Comparison of ENCODE assay signal across 8 cellular contexts in the genomic region with DNA sequence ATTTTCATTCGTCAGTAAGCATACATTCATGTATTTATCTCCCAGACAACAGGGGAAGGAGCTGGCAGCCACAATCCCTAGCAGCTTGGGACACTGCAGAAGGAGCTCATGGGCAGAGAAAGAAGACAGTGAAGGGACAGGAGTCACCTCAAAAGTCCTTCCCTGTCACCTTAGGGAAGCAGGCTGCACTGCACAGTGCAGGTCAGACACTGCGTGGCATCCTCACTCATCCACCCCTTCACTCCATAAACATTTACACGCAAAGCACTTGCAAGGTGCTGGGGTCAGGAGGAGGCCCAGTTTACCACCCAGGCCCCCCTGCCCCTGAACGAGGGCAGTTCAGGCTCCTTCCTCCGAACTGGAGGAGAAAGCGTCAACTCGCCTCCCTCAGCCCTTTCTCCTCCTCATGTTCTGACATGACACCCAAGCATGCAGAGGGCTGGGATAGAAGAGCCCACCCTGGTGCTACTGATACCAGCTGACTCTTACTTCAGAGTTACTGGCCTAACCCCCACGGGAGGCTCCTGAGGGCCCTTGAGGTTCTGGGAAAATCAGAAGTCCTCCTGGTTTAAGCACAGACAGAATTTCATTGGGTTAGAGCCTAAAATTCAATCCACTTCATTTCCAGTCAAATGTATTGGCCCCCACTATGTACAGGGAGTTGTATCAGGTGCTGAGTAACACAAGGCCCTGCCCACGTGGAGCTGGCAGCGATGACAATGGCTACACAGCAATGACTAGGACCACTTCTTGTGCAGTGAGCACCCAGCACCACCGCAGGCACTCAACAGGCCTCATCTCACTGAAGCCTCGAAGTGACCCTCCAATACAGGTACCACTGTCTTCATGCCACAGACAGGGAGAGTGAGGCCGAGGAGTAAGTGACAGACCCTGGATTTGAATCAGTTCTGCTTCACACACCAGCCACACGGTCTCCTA.
A peak's percentile ranks its signal among the peaks of the same experiment; 100 is the strongest.
DNase-seq lines count a peak whose midpoint lies in the region; ATAC-seq and TF ChIP-seq lines count a peak whose summit lies in the region.

No MANE protein-coding gene starts in this region.

- H3K27me3 ChIP-seq in brain microvascular endothelial cell (replicated peaks) (no peaks in the 10 kb centered on the region), GM23248 (replicated peaks; ENCODE audit: insufficient read depth) (no peaks in the 10 kb centered on the region)

- H3K79me2 ChIP-seq in GM23248 (ENCODE audit: insufficient read depth) = peaks cover 86% of the 10 kb centered on the region

- H3K9me3 ChIP-seq in GM23248 (ENCODE audit: low read depth) = no peaks in the 10 kb centered on the region

- H3K4me1 Mint-ChIP-seq in brain (peaks cover 55% of the 10 kb centered on the region), naive B cell (peaks cover 70 to 98% (median 95%) of the 10 kb centered on the region in 3 donors)

- H3K4me3 Mint-ChIP-seq in brain (peak overlapping the region in 4 of 5 experiments; percentile 16 to 66 (median 46)), naive B cell (peak overlapping the region; percentile 9 to 88 (median 76))

- TF ChIP-seq CTCF in brain (conservative IDR thresholded peaks at IDR 0.05) (no peak), brain microvascular endothelial cell (IDR thresholded peaks at IDR 0.05; ENCODE audit: low read depth, low read length, missing control alignments) (no peak)

- H4K20me1 ChIP-seq in GM23248 (ENCODE audit: insufficient read depth) = no peaks in the 10 kb centered on the region

- no peak overlapping the region for H3K4me2 ChIP-seq in GM23248 (ENCODE audit: unreplicated experiment)

- H3K4me3 ChIP-seq in brain microvascular endothelial cell (ENCODE audit: low read depth, low read length) (no peak overlapping the region), GM23248 (no peak overlapping the region)

- no peaks in the 10 kb centered on the region for H3K9me2 ChIP-seq in GM23248 (ENCODE audit: insufficient read depth)

- H3K36me3 ChIP-seq in brain microvascular endothelial cell (replicated peaks) (no peaks in the 10 kb centered on the region), GM23248 (ENCODE audit: low read depth) (no peaks in the 10 kb centered on the region)

- H3K4me1 ChIP-seq in GM23248 (ENCODE audit: insufficient read depth) = peaks cover 28% of the 10 kb centered on the region

- 85 to 93% methylated on average over 14 of the region's 14 CpGs for WGBS in GM23248 (ENCODE audit: low coverage in 1 of 2, low lambda C conversion rate in 2 of 2, missing lambda C conversion rate in 2 of 2), 2 experiments

- peak; percentile 53 for DNase-seq in stimulated activated naive CD4-positive, alpha-beta T cell treated with Interleukin-2 at 50 U/mL for 16 hours (lab: John Stamatoyannopoulos, UW)
- no peak for DNase-seq in stimulated activated naive CD4-positive, alpha-beta T cell (lab: John Stamatoyannopoulos, UW)
- DNase-seq in naive B cell (no peak), brain microvascular endothelial cell (no peak), GM23248 (no peak), NCI-H524 treated with DMSO at 0.1 percent for 48 hours (lab: John Stamatoyannopoulos, UW) (no peak)

- in situ Hi-C loops in brain microvascular endothelial cell (cut with HindIII; ENCODE audit: low pct_ligation_motif_present, low sequenced_read_pairs) (no loop called here), GM23248 (cut with MboI) (no loop called here)

- H3K27ac ChIP-seq in brain microvascular endothelial cell (no peak overlapping the region), GM23248 (no peak overlapping the region)

- H3K27ac Mint-ChIP-seq in brain = peak overlapping the region; percentile 81 to 97 (median 85)
- peak overlapping the region; percentile 97 to 99 (median 98) for H3K27ac Mint-ChIP-seq in naive B cell

- H3K36me3 Mint-ChIP-seq in brain (peaks cover 13% of the 10 kb centered on the region), naive B cell (peaks cover 0 to 3% of the 10 kb centered on the region in 2 donors)

- no peak overlapping the region for H2AFZ ChIP-seq in GM23248

- peaks cover 7 to 12% (median 9%) of the 10 kb centered on the region in 5 experiments for H3K9me3 Mint-ChIP-seq in brain
- no peaks in the 10 kb centered on the region for H3K9me3 Mint-ChIP-seq in naive B cell

- no peak overlapping the region for H3K9ac ChIP-seq in GM23248

- H3K27me3 Mint-ChIP-seq in brain = no peaks in the 10 kb centered on the region
- H3K27me3 Mint-ChIP-seq in naive B cell = no peaks in the 10 kb centered on the region

- peaks cover 12% of the 10 kb centered on the region for H3F3A ChIP-seq in GM23248 (ENCODE audit: insufficient read depth)

- no peak for ATAC-seq in naive B cell (ENCODE audit: low read depth in 2 of 2)
- no peak for ATAC-seq in HG02571 (IDR thresholded peaks at IDR 0.05; ENCODE audit: unreplicated experiment)
